Comparison of ENCODE assay signal across 8 cellular contexts in genomic region chrX:39336709-39337294, GRCh38.
DNase-seq lines count a peak whose midpoint lies in the region; ATAC-seq, FAIRE-seq and TF ChIP-seq lines count a peak whose summit lies in the region.

No MANE protein-coding gene starts in this region.

- H3K18ac ChIP-seq in mesenchymal stem cell (ENCODE audit: low read depth in 1 of 2, low read length in 2 of 2): no peak overlapping the region

- no peak overlapping the region for H2AFZ ChIP-seq in mesenchymal stem cell (ENCODE audit: low read depth, low read length)

- H3K27ac Mint-ChIP-seq in activated B cell treated with CpG ODN at 0.5 μM for 24 hours: no peak overlapping the region

- H2AK5ac ChIP-seq in mesenchymal stem cell (ENCODE audit: low read length, severe bottlenecking): no peak overlapping the region

- H3K4me3 Mint-ChIP-seq in activated B cell treated with CpG ODN at 0.5 μM for 24 hours: peak overlapping the region; percentile 5

- H3K23ac ChIP-seq in mesenchymal stem cell (ENCODE audit: low read length in 2 of 2): no peak overlapping the region

- CTCF ChIA-PET in activated B cell treated with CpG ODN at 0.5 μM for 24 hours (lab: Charles Lee): no interaction called here

- FAIRE-seq in frontal cortex (lab: Jason Lieb, UNC): no peak

- no peak overlapping the region for H3K14ac ChIP-seq in mesenchymal stem cell (ENCODE audit: low read length in 2 of 2)

- H3K27me3 ChIP-seq in mesenchymal stem cell (ENCODE audit: control insufficient read depth in 1 of 2, insufficient read depth in 1 of 2, low read length in 2 of 2): peaks cover 0 to 79% of the 10 kb centered on the region in 2 experiments

- POLR2A ChIA-PET in activated B cell treated with CpG ODN at 0.5 μM for 24 hours (lab: Charles Lee): no interaction called here

- no peak for TF ChIP-seq CTCF in activated B cell treated with CpG ODN at 0.5 μM for 24 hours (IDR thresholded peaks at IDR 0.05)

- WGBS in mesenchymal stem cell: 12% methylated on average over 4 of the region's 4 CpGs

- no peak overlapping the region for H3K4ac ChIP-seq in mesenchymal stem cell (ENCODE audit: low read depth in 1 of 2, low read length in 2 of 2)

- H3K9me3 Mint-ChIP-seq in activated B cell treated with CpG ODN at 0.5 μM for 24 hours: no peaks in the 10 kb centered on the region

- no peaks in the 10 kb centered on the region for H3K9me3 ChIP-seq in mesenchymal stem cell (ENCODE audit: control insufficient read depth, low read length)

- no peaks in the 10 kb centered on the region for H3K36me3 Mint-ChIP-seq in activated B cell treated with CpG ODN at 0.5 μM for 24 hours (ENCODE audit: low read depth)

- H2BK12ac ChIP-seq in mesenchymal stem cell (ENCODE audit: low read length in 2 of 2): no peak overlapping the region

- no peak overlapping the region for H3K4me2 ChIP-seq in mesenchymal stem cell (ENCODE audit: low read length, poor library complexity, severe bottlenecking)

- no peak overlapping the region for H4K8ac ChIP-seq in mesenchymal stem cell (ENCODE audit: low read length)

- H3K36me3 ChIP-seq in mesenchymal stem cell (ENCODE audit: control insufficient read depth in 1 of 2, insufficient read depth in 2 of 2, low read depth in 1 of 2, low read length in 2 of 2): no peaks in the 10 kb centered on the region

- no peaks in the 10 kb centered on the region for H3K4me1 ChIP-seq in mesenchymal stem cell (ENCODE audit: control insufficient read depth, insufficient read depth, low read depth, low read length)

- H3K4me1 Mint-ChIP-seq in activated B cell treated with CpG ODN at 0.5 μM for 24 hours: peaks cover 27% of the 10 kb centered on the region

- no peak overlapping the region for H2BK5ac ChIP-seq in mesenchymal stem cell (ENCODE audit: low read depth, low read length, poor library complexity, severe bottlenecking)

- H3K9ac ChIP-seq in mesenchymal stem cell (ENCODE audit: low read length): no peak overlapping the region

- no peak overlapping the region for H2BK15ac ChIP-seq in mesenchymal stem cell (ENCODE audit: low read depth, poor library complexity, severe bottlenecking)

- H3K79me1 ChIP-seq in mesenchymal stem cell (replicated peaks; ENCODE audit: low read length, poor library complexity, severe bottlenecking): no peaks in the 10 kb centered on the region

- H3K4me3 ChIP-seq in mesenchymal stem cell (ENCODE audit: insufficient read depth in 1 of 2, low read depth in 1 of 2, low read length in 2 of 2): no peak overlapping the region

- H3K27me3 Mint-ChIP-seq in activated B cell treated with CpG ODN at 0.5 μM for 24 hours: peaks cover 6% of the 10 kb centered on the region

- peak; percentile 88 for ATAC-seq in GM19395 (IDR thresholded peaks at IDR 0.05; ENCODE audit: unreplicated experiment)
- ATAC-seq in HG03521 (IDR thresholded peaks at IDR 0.05; ENCODE audit: unreplicated experiment): peak; percentile 70
- ATAC-seq in activated B cell treated with CpG ODN at 0.5 μM for 24 hours (ENCODE audit: low read depth): no peak

- DNase-seq in COLO829 (ENCODE audit: low spot score) (peak; percentile 28), activated B cell treated with CpG ODN at 0.5 μM for 24 hours (no peak), mesenchymal stem cell (peak; percentile 77), frontal cortex (ENCODE audit: low spot score in 2 of 2) (no peak), DMS79 treated with DMSO at 0.1 percent for 48 hours (lab: John Stamatoyannopoulos, UW) (no peak), AG08395 (ENCODE audit: low spot score) (no peak)

- no peak overlapping the region for H2BK120ac ChIP-seq in mesenchymal stem cell (ENCODE audit: low read depth, low read length)

- intact Hi-C loops in activated B cell treated with CpG ODN at 0.5 μM for 24 hours (cut with micrococcal nuclease): no loop called here

- H4K91ac ChIP-seq in mesenchymal stem cell (ENCODE audit: low read length): no peak overlapping the region

- no peak overlapping the region for H3K27ac ChIP-seq in mesenchymal stem cell (ENCODE audit: low read length, poor library complexity, severe bottlenecking)

Comparison
In these comparisons a context has a peak if more than half of its experiments do, and no peak if none do; other contexts are left out.
1. DNase-seq: peak in COLO829 (single experiment) and mesenchymal stem cell (single experiment); none in activated B cell treated with CpG ODN at 0.5 μM for 24 hours (single experiment), frontal cortex (0 of 2), DMS79 treated with DMSO at 0.1 percent for 48 hours (single experiment) and AG08395 (single experiment).